In the genomic region with DNA sequence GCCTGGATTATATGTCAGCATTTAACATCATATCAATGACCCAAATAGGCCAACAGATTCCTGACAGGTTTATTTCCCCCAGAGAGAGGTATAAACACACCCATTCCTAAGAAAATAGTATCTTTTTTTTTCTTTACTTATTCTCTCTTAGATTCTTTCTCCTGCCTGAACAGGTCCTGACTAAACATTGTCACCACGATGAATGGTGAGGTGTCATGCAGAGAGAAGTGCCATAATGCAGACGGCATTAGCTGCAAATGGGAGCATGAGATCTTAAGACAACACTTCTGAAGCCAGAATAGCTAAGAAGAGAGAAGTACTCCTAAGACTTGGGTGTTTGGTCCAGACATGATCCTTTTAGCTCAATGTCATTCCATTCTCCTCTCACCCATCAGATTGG, we compare ENCODE assay signal across 3 cellular contexts.
"Had no signal": no experiment of that assay in that cellular context is flagged by ENCODE, and none has a peak within 500 bp of the region (broad histone marks: within the 10 kb centered on the region; RNA-seq: fewer than 3 reads in every experiment).

No MANE protein-coding gene starts in this region.

- DNase-seq: GDM1, GF-D8 had no signal

- H3K4me3 ChIP-seq: GM12878 had no signal
